15 cellular contexts compared by ENCODE assay signal in the genomic region with DNA sequence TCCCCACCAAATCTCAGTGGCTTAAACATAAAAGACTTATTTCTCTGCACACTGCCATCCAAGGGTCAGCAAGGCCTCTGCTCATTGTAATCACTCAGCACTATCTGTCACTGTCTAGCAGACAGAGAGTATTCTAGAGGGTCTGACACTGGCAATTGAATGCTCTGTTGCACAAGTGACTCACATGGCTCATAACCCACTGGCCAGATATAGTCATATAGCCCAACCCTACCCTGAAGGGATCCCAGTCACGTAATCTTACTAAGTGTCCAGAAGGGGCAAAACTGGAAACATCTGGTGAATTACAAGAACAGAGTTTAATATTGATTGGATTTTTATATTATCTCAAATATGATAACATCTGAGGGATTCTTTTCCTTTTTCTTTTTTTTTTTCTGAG.
DNase-seq lines count a peak whose midpoint lies in the region; ATAC-seq and TF ChIP-seq lines count a peak whose summit lies in the region.
"Had no signal": no experiment of that assay in that cellular context is flagged by ENCODE, and none has a peak within 500 bp of the region (broad histone marks: within the 10 kb centered on the region; RNA-seq: fewer than 3 reads in every experiment).

No MANE protein-coding gene starts in this region.

- no TSS peak for BruUV-seq in MCF 10A (replicated peaks; lab: Mats Ljungman, UMichigan)

- H3K4me1 ChIP-seq in breast epithelium (no peaks in the 10 kb centered on the region), RWPE2 (ENCODE audit: insufficient read depth, poor library complexity, severe bottlenecking) (no peaks in the 10 kb centered on the region), foreskin keratinocyte (no peaks in the 10 kb centered on the region)
- H3K4me1 ChIP-seq: Caco-2 had no signal

- H3K36me3 ChIP-seq in breast epithelium: no peaks in the 10 kb centered on the region
- H3K36me3 ChIP-seq in RWPE2 (ENCODE audit: low read depth): no peaks in the 10 kb centered on the region

- H3K4me3 Mint-ChIP-seq in MCF 10A (ENCODE audit: unreplicated experiment): no peak overlapping the region
- H3K4me3 Mint-ChIP-seq in activated CD4-positive, alpha-beta T cell treated with anti-CD3 and anti-CD28 coated beads, Interleukin-2, amount 10 ng/mL, durations not matched to agents 24 days and 14 days: no peak overlapping the region

- H3K9me3 ChIP-seq in breast epithelium (no peaks in the 10 kb centered on the region), RWPE2 (ENCODE audit: severe bottlenecking) (no peaks in the 10 kb centered on the region)
- H3K9me3 ChIP-seq: Caco-2 had no signal

- no peak for TF ChIP-seq POLR2A in breast epithelium (IDR thresholded peaks at IDR 0.05)

- CTCF ChIA-PET in MCF 10A (lab: Yijun Ruan, JAX): interaction anchor here (0.6 to 1.1 kb wide), 3 partner anchors 26 to 157 kb away, joined by 3 read pairs; no protein-coding TSS in a partner anchor

- H3K27me3 ChIP-seq in breast epithelium: no peaks in the 10 kb centered on the region
- no peaks in the 10 kb centered on the region for H3K27me3 ChIP-seq in RWPE2 (ENCODE audit: insufficient read depth, poor library complexity, severe bottlenecking)
- no peaks in the 10 kb centered on the region for H3K27me3 ChIP-seq in foreskin keratinocyte

- H3K4me3 ChIP-seq in breast epithelium: no peak overlapping the region
- H3K4me3 ChIP-seq in RWPE2 (ENCODE audit: severe bottlenecking): no peak overlapping the region
- H3K4me3 ChIP-seq: PC-9 had no signal

- no peaks in the 10 kb centered on the region for H3K9me3 Mint-ChIP-seq in MCF 10A (ENCODE audit: unreplicated experiment)
- peaks cover 3% of the 10 kb centered on the region for H3K9me3 Mint-ChIP-seq in activated CD4-positive, alpha-beta T cell treated with anti-CD3 and anti-CD28 coated beads, Interleukin-2, amount 10 ng/mL, durations not matched to agents 24 days and 14 days

- no peaks in the 10 kb centered on the region for H3K27me3 Mint-ChIP-seq in MCF 10A (ENCODE audit: insufficient read depth, unreplicated experiment)
- peaks cover 22% of the 10 kb centered on the region for H3K27me3 Mint-ChIP-seq in activated CD4-positive, alpha-beta T cell treated with anti-CD3 and anti-CD28 coated beads, Interleukin-2, amount 10 ng/mL, durations not matched to agents 24 days and 14 days

- peak; percentile 82 for ATAC-seq in RWPE2 (ENCODE audit: low read depth)
- peak; percentile 94 for ATAC-seq in foreskin keratinocyte
- ATAC-seq in HG03571 (IDR thresholded peaks at IDR 0.05; ENCODE audit: unreplicated experiment): no peak
- ATAC-seq in HG03108 (IDR thresholded peaks at IDR 0.05; ENCODE audit: unreplicated experiment): no peak

- DNase-seq in MCF 10A (ENCODE audit: unreplicated experiment) (peak; percentile 28), breast epithelium (ENCODE audit: low spot score in 2 of 2) (no peak), RWPE2 (ENCODE audit: low spot score) (no peak), foreskin keratinocyte (peak in 1 of 2 donors; percentile 57), NCI-H187 (lab: John Stamatoyannopoulos, UW) (no peak)
- no peak for DNase-seq in activated CD4-positive, alpha-beta T cell treated with anti-CD3 and anti-CD28 coated beads, Interleukin-2, amount 10 ng/mL, durations not matched to agents 24 days and 14 days
- DNase-seq: Caco-2, HCEC 1CT, NCI-H1436 treated with DMSO at 0.1 percent for 48 hours, NCI-H226, NCI-H526 treated with DMSO at 0.1 percent for 48 hours, PC-9, SHP77 had no signal

- no peak overlapping the region for H3K27ac Mint-ChIP-seq in MCF 10A (ENCODE audit: low read depth, unreplicated experiment)
- no peak overlapping the region for H3K27ac Mint-ChIP-seq in activated CD4-positive, alpha-beta T cell treated with anti-CD3 and anti-CD28 coated beads, Interleukin-2, amount 10 ng/mL, durations not matched to agents 24 days and 14 days

- POLR2A ChIA-PET in MCF 10A (lab: Yijun Ruan, JAX): no interaction called here

- peaks cover 4% of the 10 kb centered on the region for H3K4me1 Mint-ChIP-seq in MCF 10A (ENCODE audit: insufficient read depth, unreplicated experiment)
- H3K4me1 Mint-ChIP-seq in activated CD4-positive, alpha-beta T cell treated with anti-CD3 and anti-CD28 coated beads, Interleukin-2, amount 10 ng/mL, durations not matched to agents 24 days and 14 days: no peaks in the 10 kb centered on the region

- H3K36me3 Mint-ChIP-seq in MCF 10A (ENCODE audit: insufficient read depth, unreplicated experiment): no peaks in the 10 kb centered on the region
- H3K36me3 Mint-ChIP-seq in activated CD4-positive, alpha-beta T cell treated with anti-CD3 and anti-CD28 coated beads, Interleukin-2, amount 10 ng/mL, durations not matched to agents 24 days and 14 days (ENCODE audit: low read depth): no peaks in the 10 kb centered on the region

- intact Hi-C loops in MCF 10A (cut with micrococcal nuclease): no loop called here
- intact Hi-C loops in breast epithelium (cut with DNase I; ENCODE audit: low total_unique reads): no loop called here
- intact Hi-C loops in activated CD4-positive, alpha-beta T cell treated with anti-CD3 and anti-CD28 coated beads, Interleukin-2, amount 10 ng/mL, durations not matched to agents 24 days and 14 days (cut with micrococcal nuclease): no loop called here

- H3K27ac ChIP-seq in breast epithelium (no peak overlapping the region), RWPE2 (ENCODE audit: poor library complexity, severe bottlenecking) (no peak overlapping the region), foreskin keratinocyte (no peak overlapping the region)
- H3K27ac ChIP-seq: PC-9 had no signal

- TF ChIP-seq CTCF in MCF 10A (IDR thresholded peaks at IDR 0.05; ENCODE audit: unreplicated experiment): no peak
- no peak for TF ChIP-seq CTCF in breast epithelium (IDR thresholded peaks at IDR 0.05)
- no peak for TF ChIP-seq CTCF in RWPE2 (IDR thresholded peaks at IDR 0.05; ENCODE audit: poor library complexity, severe bottlenecking)
- TF ChIP-seq CTCF in foreskin keratinocyte (conservative IDR thresholded peaks at IDR 0.05): no peak

Comparison
In these comparisons a context has a peak if more than half of its experiments do, and no peak if none do; other contexts are left out.
1. ATAC-seq: peak in RWPE2 (single experiment) and foreskin keratinocyte (single experiment); none in HG03571 (single experiment) and HG03108 (single experiment).